In the genomic region with DNA sequence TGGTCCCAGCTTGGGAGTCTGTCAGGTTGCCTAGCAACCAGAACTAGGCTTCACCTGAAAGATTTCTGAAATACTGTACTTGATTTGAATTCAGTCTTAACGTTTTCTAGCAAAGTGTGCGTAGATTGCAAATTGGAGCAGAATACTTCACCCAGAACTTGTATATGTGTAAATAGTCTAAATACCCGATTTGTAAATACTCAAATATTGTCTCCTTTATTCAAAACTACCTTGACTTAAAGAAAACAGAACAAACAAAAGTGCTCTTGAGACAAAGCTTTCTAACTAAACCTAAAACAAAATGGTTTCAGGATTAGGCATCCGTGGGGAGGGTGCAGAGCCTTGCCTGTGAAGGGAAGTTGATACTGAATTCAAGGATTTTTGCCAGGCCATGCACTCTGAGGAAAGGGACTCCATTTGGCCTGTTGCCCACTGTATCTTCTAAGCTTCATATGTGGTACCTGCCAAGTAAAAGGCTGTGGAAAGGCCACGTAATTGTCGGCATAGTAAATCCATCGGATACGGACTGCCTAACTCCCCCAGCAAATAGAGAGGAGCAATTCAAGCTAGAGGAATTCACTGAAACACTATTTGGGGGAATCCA, we compare ENCODE assay signal across 8 cellular contexts. TPM values are rescaled to one million over a fixed set of nuclear protein-coding genes. Genes with fewer than 3 reads are reported as not detected.
A peak's percentile ranks its signal among the peaks of the same experiment; 100 is the strongest.
DNase-seq lines count a peak whose midpoint lies in the region; ATAC-seq, FAIRE-seq and TF ChIP-seq lines count a peak whose summit lies in the region.

No MANE protein-coding gene starts in this region.

- ATAC-seq in pancreas: no peak
- no peak for ATAC-seq in GM18511 (IDR thresholded peaks at IDR 0.05; ENCODE audit: unreplicated experiment)
- no peak for ATAC-seq in HG03521 (IDR thresholded peaks at IDR 0.05; ENCODE audit: unreplicated experiment)

- no peak for TF ChIP-seq CTCF in Peyer's patch (IDR thresholded peaks at IDR 0.05)
- TF ChIP-seq CTCF in endothelial cell (IDR thresholded peaks at IDR 0.05; ENCODE audit: unreplicated experiment): no peak
- no peak for TF ChIP-seq CTCF in pancreas (IDR thresholded peaks at IDR 0.05)

- intact Hi-C loops in pancreas (cut with DNase I): no loop called here

- peak overlapping the region; percentile 98 for H3K27ac Mint-ChIP-seq in endothelial cell (ENCODE audit: unreplicated experiment)

- DNase-seq in activated naive CD4-positive, alpha-beta T cell treated with Interleukin-2 at 50 U/mL for 16 hours: peak; percentile 9
- DNase-seq in activated naive CD4-positive, alpha-beta T cell (lab: John Stamatoyannopoulos, UW): no peak
- no peak for DNase-seq in Peyer's patch
- DNase-seq in endothelial cell (ENCODE audit: low spot score): no peak
- DNase-seq in pancreas: peak in 2 of 6 donors; percentile 16 to 17
- no peak for DNase-seq in urothelium cell line (ENCODE audit: low spot score)

- H3K4me1 Mint-ChIP-seq in endothelial cell (ENCODE audit: unreplicated experiment): peaks cover 38% of the 10 kb centered on the region

- peaks cover 12% of the 10 kb centered on the region for H3K27me3 Mint-ChIP-seq in endothelial cell (ENCODE audit: unreplicated experiment)

- WGBS in pancreas, 2 donors: 45 to 48% methylated on average over 8 of the region's 8 CpGs

- peaks cover 11% of the 10 kb centered on the region for H3K36me3 Mint-ChIP-seq in endothelial cell (ENCODE audit: low read depth, unreplicated experiment)

- H3K9me3 ChIP-seq in Peyer's patch: no peaks in the 10 kb centered on the region
- no peaks in the 10 kb centered on the region for H3K9me3 ChIP-seq in pancreas

- peak overlapping the region; percentile 100 for H3K4me3 Mint-ChIP-seq in endothelial cell (ENCODE audit: unreplicated experiment)

- FAIRE-seq in pancreas (lab: Jason Lieb, UNC) (no peak), urothelium cell line (lab: Jason Lieb, UNC) (no peak)

- H3K27ac ChIP-seq in Peyer's patch (peak overlapping the region; percentile 62 to 96 (median 94)), pancreas (peak overlapping the region in 2 of 4 donors; percentile 86 to 92)

- H3K9me3 Mint-ChIP-seq in endothelial cell (ENCODE audit: unreplicated experiment): peaks cover 4% of the 10 kb centered on the region

- H3K36me3 ChIP-seq in Peyer's patch (no peaks in the 10 kb centered on the region), pancreas (no peaks in the 10 kb centered on the region)

- TF ChIP-seq POLR2A in Peyer's patch (IDR thresholded peaks at IDR 0.05): no peak

- H3K4me3 ChIP-seq in Peyer's patch (peak overlapping the region; percentile 54 to 89 (median 84)), pancreas (peak overlapping the region; percentile 1 to 82 (median 66))

- peaks cover 0 to 22% (median 0%) of the 10 kb centered on the region in 4 donors for H3K4me1 ChIP-seq in Peyer's patch
- peaks cover 12 to 30% (median 16%) of the 10 kb centered on the region in 3 donors for H3K4me1 ChIP-seq in pancreas

- H3K27me3 ChIP-seq in Peyer's patch: no peaks in the 10 kb centered on the region
- no peaks in the 10 kb centered on the region for H3K27me3 ChIP-seq in pancreas

RNA-seq across cellular contexts. Expression of a gene that starts 0.7 kb away (rescaled TPM):
- 100 to 1,000 TPM in 1 of 4 donors, 10 to 100 TPM in 3; 26.4 to 107 (median 66.4) TPM for total RNA-seq in Peyer's patch
- 192 TPM for total RNA-seq in endothelial cell (ENCODE audit: unreplicated experiment)
- total RNA-seq in pancreas: 10 to 100 TPM; 13.3 to 33.1 (median 22.1) TPM
- polyA plus RNA-seq in pancreas: 10 to 100 TPM; 11.4 to 17.6 TPM
